Comparison of ENCODE assay signal across 31 cellular contexts in the genomic region with DNA sequence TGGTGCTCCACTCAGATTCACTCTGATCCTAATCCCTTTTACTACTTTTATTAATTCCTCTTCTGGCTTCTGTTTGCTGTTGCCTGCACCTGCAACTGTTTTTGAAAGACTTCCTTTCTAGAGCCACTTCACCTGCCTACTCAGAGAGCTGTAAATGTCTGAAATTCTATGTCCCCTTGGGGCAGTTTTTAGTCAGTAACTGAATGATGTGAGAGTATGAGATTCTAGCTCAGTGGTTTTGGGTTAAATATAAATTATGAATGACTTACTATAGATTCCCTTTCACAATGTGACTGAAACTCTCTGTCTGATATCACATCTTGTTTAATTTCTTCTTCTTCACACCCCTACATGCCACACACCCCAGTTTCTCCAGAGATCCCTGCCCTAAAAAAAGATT. TPM values are rescaled to one million over a fixed set of nuclear protein-coding genes. Genes with fewer than 3 reads are reported as not detected.
"Had no signal": no experiment of that assay in that cellular context is flagged by ENCODE, and none has a peak within 500 bp of the region (broad histone marks: within the 10 kb centered on the region; RNA-seq: fewer than 3 reads in every experiment).

No MANE protein-coding gene starts in this region.

- H3K4me1 Mint-ChIP-seq: activated B cell treated with CpG ODN at 0.5 μM for 24 hours; activated CD4-positive, alpha-beta memory T cell treated with anti-CD3 and anti-CD28 coated beads, Interleukin-2, amount 10 ng/mL, durations not matched to agents 7 days and 5 days; activated CD8-positive, alpha-beta memory T cell treated with anti-CD3 and anti-CD28 coated beads, Interleukin-2, amount 10 ng/mL, durations not matched to agents 7 days and 5 days; activated naive CD4-positive, alpha-beta T cell treated with anti-CD3 and anti-CD28 coated beads, Interleukin-2, amount 10 ng/mL, durations not matched to agents 7 days and 5 days; activated naive CD8-positive, alpha-beta T cell treated with anti-CD3 and anti-CD28 coated beads, Interleukin-2, amount 50 U/mL, for 24 hours had no signal

- H3K4me3 Mint-ChIP-seq: activated B cell treated with CpG ODN at 0.5 μM for 24 hours; activated CD4-positive, alpha-beta memory T cell treated with anti-CD3 and anti-CD28 coated beads, Interleukin-2, amount 10 ng/mL, durations not matched to agents 7 days and 5 days; activated CD8-positive, alpha-beta memory T cell treated with anti-CD3 and anti-CD28 coated beads, Interleukin-2, amount 10 ng/mL, durations not matched to agents 7 days and 5 days; activated naive CD4-positive, alpha-beta T cell treated with anti-CD3 and anti-CD28 coated beads, Interleukin-2, amount 10 ng/mL, durations not matched to agents 7 days and 5 days; activated naive CD8-positive, alpha-beta T cell; activated naive CD8-positive, alpha-beta T cell treated with anti-CD3 and anti-CD28 coated beads, Interleukin-2, amount 50 U/mL, for 24 hours; brain had no signal

- ATAC-seq: activated CD8-positive, alpha-beta memory T cell treated with anti-CD3 and anti-CD28 coated beads, Interleukin-2, amount 10 ng/mL, durations not matched to agents 7 days and 5 days; activated naive CD8-positive, alpha-beta T cell treated with anti-CD3 and anti-CD28 coated beads, Interleukin-2, amount 50 U/mL, for 24 hours; K562 had no signal

- H3K27me3 Mint-ChIP-seq: activated B cell treated with CpG ODN at 0.5 μM for 24 hours; activated CD4-positive, alpha-beta memory T cell treated with anti-CD3 and anti-CD28 coated beads, Interleukin-2, amount 10 ng/mL, durations not matched to agents 7 days and 5 days; activated CD8-positive, alpha-beta memory T cell treated with anti-CD3 and anti-CD28 coated beads, Interleukin-2, amount 10 ng/mL, durations not matched to agents 7 days and 5 days; activated naive CD4-positive, alpha-beta T cell treated with anti-CD3 and anti-CD28 coated beads, Interleukin-2, amount 10 ng/mL, durations not matched to agents 7 days and 5 days; activated naive CD8-positive, alpha-beta T cell; activated naive CD8-positive, alpha-beta T cell treated with anti-CD3 and anti-CD28 coated beads, Interleukin-2, amount 50 U/mL, for 24 hours; brain had no signal

- H3K27ac Mint-ChIP-seq: activated B cell treated with CpG ODN at 0.5 μM for 24 hours; activated CD4-positive, alpha-beta memory T cell treated with anti-CD3 and anti-CD28 coated beads, Interleukin-2, amount 10 ng/mL, durations not matched to agents 7 days and 5 days; activated CD8-positive, alpha-beta memory T cell treated with anti-CD3 and anti-CD28 coated beads, Interleukin-2, amount 10 ng/mL, durations not matched to agents 7 days and 5 days; activated naive CD4-positive, alpha-beta T cell treated with anti-CD3 and anti-CD28 coated beads, Interleukin-2, amount 10 ng/mL, durations not matched to agents 7 days and 5 days; activated naive CD8-positive, alpha-beta T cell; activated naive CD8-positive, alpha-beta T cell treated with anti-CD3 and anti-CD28 coated beads, Interleukin-2, amount 50 U/mL, for 24 hours; brain had no signal

- H3K27ac ChIP-seq: VCaP had no signal

- H3K36me3 Mint-ChIP-seq: activated CD8-positive, alpha-beta memory T cell treated with anti-CD3 and anti-CD28 coated beads, Interleukin-2, amount 10 ng/mL, durations not matched to agents 7 days and 5 days; activated naive CD4-positive, alpha-beta T cell treated with anti-CD3 and anti-CD28 coated beads, Interleukin-2, amount 10 ng/mL, durations not matched to agents 7 days and 5 days; activated naive CD8-positive, alpha-beta T cell; brain had no signal

- DNase-seq: activated B cell treated with CpG ODN at 0.5 μM for 24 hours; activated CD4-positive, alpha-beta memory T cell treated with anti-CD3 and anti-CD28 coated beads, Interleukin-2, amount 10 ng/mL, durations not matched to agents 7 days and 5 days; activated CD4-positive, alpha-beta T cell treated with anti-CD3 and anti-CD28 coated beads for 4 hours; activated CD4-positive, CD25-positive, alpha-beta regulatory T cell treated with anti-CD3 and anti-CD28 coated beads, Interleukin-2, amount 50 U/mL, for 72 hours; activated CD8-positive, alpha-beta memory T cell treated with anti-CD3 and anti-CD28 coated beads for 24 hours; activated CD8-positive, alpha-beta memory T cell treated with anti-CD3 and anti-CD28 coated beads, Interleukin-2, amount 10 ng/mL, durations not matched to agents 7 days and 5 days; activated CD8-positive, alpha-beta memory T cell treated with anti-CD3 and anti-CD28 coated beads, Interleukin-2, amount 50 U/mL, for 48 hours; activated effector memory CD4-positive, alpha-beta T cell treated with Interleukin-2 at 50 U/mL for 16 hours; activated naive CD4-positive, alpha-beta T cell treated with anti-CD3 and anti-CD28 coated beads, Interleukin-2, amount 10 ng/mL, durations not matched to agents 7 days and 5 days; activated naive CD8-positive, alpha-beta T cell treated with anti-CD3 and anti-CD28 coated beads, Interleukin-2, amount 50 U/mL, for 24 hours; activated T-cell treated with anti-CD3 and anti-CD28 coated beads, Interleukin-2, amount 50 U/mL, for 48 hours; anterior cingulate cortex; caudate nucleus; cerebellar nuclear complex; NCI-H1436 treated with DMSO at 0.1 percent for 48 hours; NCI-H187 treated with DMSO at 0.1 percent for 48 hours; NCI-H2081; NCI-H446; NCI-H748 treated with DMSO at 0.1 percent for 48 hours; OCI-M1; Right ventricle myocardium superior; SW 1271; T-helper 1 cell; T-helper 2 cell; T-helper 9 cell had no signal

RNA-seq across cellular contexts. Expression of a gene that starts 47.8 kb away (rescaled TPM):
- total RNA-seq: activated B cell treated with CpG ODN at 0.5 μM for 24 hours; activated CD4-positive, alpha-beta memory T cell treated with anti-CD3 and anti-CD28 coated beads, Interleukin-2, amount 10 ng/mL, durations not matched to agents 7 days and 5 days; activated CD8-positive, alpha-beta memory T cell treated with anti-CD3 and anti-CD28 coated beads, Interleukin-2, amount 10 ng/mL, durations not matched to agents 7 days and 5 days; bronchial epithelial cell; M059J had no signal
